In the genomic region with DNA sequence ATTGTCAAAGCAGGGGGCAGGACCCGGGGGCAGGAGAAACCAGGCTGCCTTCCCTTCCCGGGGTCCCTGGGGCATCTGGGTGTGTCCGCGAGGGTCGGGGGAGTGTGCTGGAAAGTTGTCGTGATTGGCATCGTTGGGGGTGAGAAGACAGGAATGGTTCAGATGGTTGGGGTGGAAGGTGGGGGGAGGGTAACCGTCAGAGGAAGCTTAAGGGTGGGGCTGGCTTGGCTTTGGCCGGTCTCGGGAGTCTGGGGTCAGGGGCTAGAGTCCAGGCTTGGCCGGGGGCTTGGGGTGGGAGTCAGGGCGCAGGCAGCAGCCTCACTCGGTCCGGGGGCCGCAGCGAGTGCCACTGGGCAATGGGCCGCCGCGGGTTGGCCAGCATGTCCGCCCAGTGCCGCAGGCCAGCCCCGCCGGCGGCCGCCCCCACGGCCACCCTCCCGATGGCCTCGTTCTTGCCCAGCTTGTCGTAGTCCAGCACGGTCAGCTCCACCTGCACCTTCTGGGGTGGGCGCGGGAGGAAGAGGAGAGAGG, we compare ENCODE assay signal across 8 cellular contexts. TPM values are rescaled to one million over a fixed set of nuclear protein-coding genes. Genes with fewer than 3 reads are reported as not detected.
DNase-seq lines count a peak whose midpoint lies in the region; ATAC-seq and TF ChIP-seq lines count a peak whose summit lies in the region.

No MANE protein-coding gene starts in this region.

- peak overlapping the region; percentile 63 for H2AFZ ChIP-seq in neuron (ENCODE audit: low read depth, low read length)

- TF ChIP-seq POLR2A in esophagus squamous epithelium (IDR thresholded peaks at IDR 0.05), result no peak

- H3K36me3 Mint-ChIP-seq in CD4-positive, alpha-beta T cell (ENCODE audit: low read depth), result no peaks in the 10 kb centered on the region

- H3K9me3 ChIP-seq in CD4-positive, alpha-beta T cell (ENCODE audit: control insufficient read depth, low read length), result no peaks in the 10 kb centered on the region
- H3K9me3 ChIP-seq in SJCRH30 (replicated peaks) (no peaks in the 10 kb centered on the region), esophagus squamous epithelium (no peaks in the 10 kb centered on the region), neuron (ENCODE audit: low read length) (peaks cover 8% of the 10 kb centered on the region)

- H3K27me3 ChIP-seq in CD4-positive, alpha-beta T cell (ENCODE audit: control insufficient read depth, insufficient read depth, low read length), result peaks cover 71% of the 10 kb centered on the region
- H3K27me3 ChIP-seq in SJCRH30 (peaks cover 9% of the 10 kb centered on the region; the same call in 1 of the 2 replicates), esophagus squamous epithelium (peaks cover 6 to 100% (median 16%) of the 10 kb centered on the region in 4 donors), neuron (ENCODE audit: insufficient read depth, low read length) (peaks cover 7% of the 10 kb centered on the region)

- DNase-seq in CD4-positive, alpha-beta T cell, result no peak
- no peak for DNase-seq in SJCRH30
- DNase-seq in esophagus squamous epithelium (lab: John Stamatoyannopoulos, UW), result no peak
- DNase-seq in stimulated activated CD4-positive, alpha-beta T cell treated with anti-CD3 and anti-CD28 coated beads, Interleukin-2, amount 100 ng/mL, for 24 hours, result no peak
- no peak for DNase-seq in OCI-M2 (lab: John Stamatoyannopoulos, UW; ENCODE audit: unreplicated experiment)

- H3K4me1 Mint-ChIP-seq in CD4-positive, alpha-beta T cell (ENCODE audit: low read depth), result peaks cover 28% of the 10 kb centered on the region

- H3K4me3 ChIP-seq in SJCRH30 (peak overlapping the region; percentile 48), esophagus squamous epithelium (peak overlapping the region; percentile 9 to 63 (median 35)), neuron (ENCODE audit: low read length) (peak overlapping the region; percentile 34)

- CTCF ChIA-PET in CD4-positive, alpha-beta T cell (lab: Charles Lee), result no interaction called here

- H3K27me3 Mint-ChIP-seq in CD4-positive, alpha-beta T cell, result peaks cover 87% of the 10 kb centered on the region

- H3K4me3 Mint-ChIP-seq in CD4-positive, alpha-beta T cell, result peak overlapping the region; percentile 48

- H3K36me3 ChIP-seq in SJCRH30 (no peaks in the 10 kb centered on the region), esophagus squamous epithelium (no peaks in the 10 kb centered on the region), neuron (ENCODE audit: insufficient read depth, low read length) (no peaks in the 10 kb centered on the region)

- TF ChIP-seq CTCF in CD4-positive, alpha-beta T cell (IDR thresholded peaks at IDR 0.05), result no peak
- TF ChIP-seq CTCF in esophagus squamous epithelium (IDR thresholded peaks at IDR 0.05), result no peak

- H3K4me1 ChIP-seq in SJCRH30 (no peaks in the 10 kb centered on the region), esophagus squamous epithelium (peaks cover 6 to 19% (median 8%) of the 10 kb centered on the region in 3 donors), neuron (ENCODE audit: insufficient read depth, low read length) (peaks cover 6% of the 10 kb centered on the region)

- H3K9me3 Mint-ChIP-seq in CD4-positive, alpha-beta T cell, result no peaks in the 10 kb centered on the region

- ATAC-seq in CD4-positive, alpha-beta T cell (ENCODE audit: poor library complexity), result no peak
- no peak for ATAC-seq in GM21576 (IDR thresholded peaks at IDR 0.05; ENCODE audit: unreplicated experiment)
- no peak for ATAC-seq in HG02885 (IDR thresholded peaks at IDR 0.05; ENCODE audit: poor library complexity, unreplicated experiment)

- H3K27ac Mint-ChIP-seq in CD4-positive, alpha-beta T cell, result no peak overlapping the region

- POLR2A ChIA-PET in CD4-positive, alpha-beta T cell (lab: Charles Lee), result interaction anchor here (0.6 to 0.7 kb wide), 2 partner anchors 14 to 85 kb away, joined by 3 read pairs; no protein-coding TSS in a partner anchor

- H3K27ac ChIP-seq in CD4-positive, alpha-beta T cell (ENCODE audit: low read depth, low read length), result no peak overlapping the region
- H3K27ac ChIP-seq in SJCRH30 (no peak overlapping the region), esophagus squamous epithelium (no peak overlapping the region)

- 3 to 5% methylated on average over 9 to 13 of the region's 32 CpGs for WGBS in esophagus squamous epithelium, 2 donors

- intact Hi-C loops in CD4-positive, alpha-beta T cell (cut with DNase I, micrococcal nuclease), result loop anchor here in 1 of 2 experiments (10.0 kb wide), 1 partner anchor 82 kb away; a partner anchor contains a TSS
- intact Hi-C loops in esophagus squamous epithelium (cut with DNase I), result no loop called here

RNA-seq across cellular contexts. Expression of a gene that starts 6.8 kb away (rescaled TPM):
- total RNA-seq in CD4-positive, alpha-beta T cell, result not detected
- total RNA-seq in SJCRH30 (2014; rRNA removed; shearing (Covaris generic)), result 9.1 and 14.0 TPM in 2 replicates
- total RNA-seq in esophagus squamous epithelium, result 1 to 10 TPM in 3 of 4 donors, under 1 TPM in 1; 0.53 to 2.8 (median 1.4) TPM

RNA-seq across cellular contexts. Expression of a gene that starts 6.8 kb away (rescaled TPM):
- under 1 TPM; 0.41 to 0.56 TPM for total RNA-seq in CD4-positive, alpha-beta T cell
- 0.36 TPM in 1 of 2 replicates, not detected in the other for total RNA-seq in SJCRH30 (2014; rRNA removed; shearing (Covaris generic))
- total RNA-seq in esophagus squamous epithelium, result under 1 TPM in 1 of 4 donors, not detected in 3; 0.22 TPM

RNA-seq across cellular contexts. Expression of a gene that starts 15.7 kb away (rescaled TPM):
- total RNA-seq in CD4-positive, alpha-beta T cell, result not detected
- total RNA-seq in SJCRH30 (2014; rRNA removed; shearing (Covaris generic)), result 2.4 and 2.5 TPM in 2 replicates
- not detected for total RNA-seq in esophagus squamous epithelium

RNA-seq across cellular contexts. Expression of a gene that starts 24.2 kb away (rescaled TPM):
- total RNA-seq in CD4-positive, alpha-beta T cell, result not detected
- total RNA-seq in SJCRH30 (2014; rRNA removed; shearing (Covaris generic)), result 599 and 612 TPM in 2 replicates
- total RNA-seq in esophagus squamous epithelium, result 10 to 100 TPM in 1 of 4 donors, 1 to 10 TPM in 3; 3.3 to 23.1 (median 6.2) TPM

RNA-seq across cellular contexts. Expression of a gene that starts 36.0 kb away (rescaled TPM):
- not detected for total RNA-seq in CD4-positive, alpha-beta T cell
- 0.94 and 1.4 TPM in 2 replicates for total RNA-seq in SJCRH30 (2014; rRNA removed; shearing (Covaris generic))
- total RNA-seq in esophagus squamous epithelium, result 1 to 10 TPM in 3 of 4 donors, under 1 TPM in 1; 0.57 to 2.0 (median 1.3) TPM
